ENCODE assay signal across 8 cellular contexts in genomic region chr11:114162719-114163123, GRCh38.
DNase-seq lines count a peak whose midpoint lies in the region; ATAC-seq and TF ChIP-seq lines count a peak whose summit lies in the region.

No MANE protein-coding gene starts in this region.

- H3K27ac ChIP-seq in mesenchymal stem cell (ENCODE audit: low read length, poor library complexity, severe bottlenecking) = no peak overlapping the region
- peak overlapping the region; percentile 97 for H3K27ac ChIP-seq in upper lobe of right lung

- no peak overlapping the region for H2BK5ac ChIP-seq in mesenchymal stem cell (ENCODE audit: low read depth, low read length, poor library complexity, severe bottlenecking)

- H3K4me2 ChIP-seq in mesenchymal stem cell (ENCODE audit: low read length, poor library complexity, severe bottlenecking) = peak overlapping the region; percentile 51

- H3K9me3 ChIP-seq in mesenchymal stem cell (ENCODE audit: control insufficient read depth, low read length) (no peaks in the 10 kb centered on the region), upper lobe of right lung (no peaks in the 10 kb centered on the region)

- intact Hi-C loops in upper lobe of right lung (cut with DNase I) = no loop called here

- no peak overlapping the region for H2AFZ ChIP-seq in mesenchymal stem cell (ENCODE audit: low read depth, low read length)

- H3K27me3 ChIP-seq in mesenchymal stem cell (ENCODE audit: control insufficient read depth in 1 of 2, insufficient read depth in 1 of 2, low read length in 2 of 2) (peaks cover 63 to 70% of the 10 kb centered on the region in 2 experiments), upper lobe of right lung (no peaks in the 10 kb centered on the region)

- WGBS in mesenchymal stem cell = 5% methylated on average over 9 of the region's 12 CpGs

- H3K4me1 ChIP-seq in mesenchymal stem cell (ENCODE audit: control insufficient read depth, insufficient read depth, low read depth, low read length) (peaks cover 17% of the 10 kb centered on the region), upper lobe of right lung (peaks cover 91% of the 10 kb centered on the region)

- no peak overlapping the region for H3K23ac ChIP-seq in mesenchymal stem cell (ENCODE audit: low read length in 2 of 2)

- peak overlapping the region; percentile 90 for H4K91ac ChIP-seq in mesenchymal stem cell (ENCODE audit: low read length)

- no peak overlapping the region for H2AK5ac ChIP-seq in mesenchymal stem cell (ENCODE audit: low read length, severe bottlenecking)

- H3K9ac ChIP-seq in mesenchymal stem cell (ENCODE audit: low read length) = peak overlapping the region; percentile 56

- TF ChIP-seq POLR2A in GM18505 (IDR thresholded peaks at IDR 0.05; ENCODE audit: borderline replicate concordance, extremely low read depth, insufficient read depth, insufficient read length) = no peak

- peak overlapping the region; percentile 87 to 93 for H3K18ac ChIP-seq in mesenchymal stem cell (ENCODE audit: low read depth in 1 of 2, low read length in 2 of 2)

- peak overlapping the region; percentile 82 to 93 for H3K4ac ChIP-seq in mesenchymal stem cell (ENCODE audit: low read depth in 1 of 2, low read length in 2 of 2)

- ATAC-seq in upper lobe of right lung = peak; percentile 76
- ATAC-seq in GM18505 (IDR thresholded peaks at IDR 0.05; ENCODE audit: unreplicated experiment) = no peak

- no peak overlapping the region for H2BK15ac ChIP-seq in mesenchymal stem cell (ENCODE audit: low read depth, poor library complexity, severe bottlenecking)

- no peaks in the 10 kb centered on the region for H3K79me1 ChIP-seq in mesenchymal stem cell (replicated peaks; ENCODE audit: low read length, poor library complexity, severe bottlenecking)

- H4K8ac ChIP-seq in mesenchymal stem cell (ENCODE audit: low read length) = peak overlapping the region; percentile 99

- H2BK12ac ChIP-seq in mesenchymal stem cell (ENCODE audit: low read length in 2 of 2) = peak overlapping the region; percentile 97 to 99

- H3K14ac ChIP-seq in mesenchymal stem cell (ENCODE audit: low read length in 2 of 2) = no peak overlapping the region

- H3K36me3 ChIP-seq in mesenchymal stem cell (ENCODE audit: control insufficient read depth in 1 of 2, insufficient read depth in 2 of 2, low read depth in 1 of 2, low read length in 2 of 2) (no peaks in the 10 kb centered on the region), upper lobe of right lung (peaks cover 12% of the 10 kb centered on the region)

- DNase-seq in Daoy (ENCODE audit: low read depth) (peak; percentile 84), NCI-H510A treated with DMSO at 0.1 percent for 48 hours (lab: John Stamatoyannopoulos, UW) (peak; percentile 70), dermis microvascular lymphatic vessel endothelial cell (ENCODE audit: low read depth in 2 of 2) (peak; percentile 96 to 98), mesenchymal stem cell (peak; percentile 99), upper lobe of right lung (peak; percentile 84), NCI-H187 treated with DMSO at 0.1 percent for 48 hours (lab: John Stamatoyannopoulos, UW) (no peak), CD1c-positive myeloid dendritic cell (ENCODE audit: extremely low spot score) (no peak)

- H3K4me3 ChIP-seq in mesenchymal stem cell (ENCODE audit: insufficient read depth in 1 of 2, low read depth in 1 of 2, low read length in 2 of 2) = peak overlapping the region in 1 of 2 experiments; percentile 43
- no peak overlapping the region for H3K4me3 ChIP-seq in upper lobe of right lung

- no peak for TF ChIP-seq CTCF in upper lobe of right lung (IDR thresholded peaks at IDR 0.05)

- H2BK120ac ChIP-seq in mesenchymal stem cell (ENCODE audit: low read depth, low read length) = peak overlapping the region; percentile 94

Comparison
In these comparisons a context has a peak if more than half of its experiments do, and no peak if none do; other contexts are left out.
1. DNase-seq: peak in Daoy (single experiment), NCI-H510A treated with DMSO at 0.1 percent for 48 hours (single experiment), dermis microvascular lymphatic vessel endothelial cell (2 of 2), mesenchymal stem cell (single experiment) and upper lobe of right lung (single experiment); none in NCI-H187 treated with DMSO at 0.1 percent for 48 hours (single experiment) and CD1c-positive myeloid dendritic cell (single experiment).